ENCODE assay signal across 1 cellular context in the genomic region with DNA sequence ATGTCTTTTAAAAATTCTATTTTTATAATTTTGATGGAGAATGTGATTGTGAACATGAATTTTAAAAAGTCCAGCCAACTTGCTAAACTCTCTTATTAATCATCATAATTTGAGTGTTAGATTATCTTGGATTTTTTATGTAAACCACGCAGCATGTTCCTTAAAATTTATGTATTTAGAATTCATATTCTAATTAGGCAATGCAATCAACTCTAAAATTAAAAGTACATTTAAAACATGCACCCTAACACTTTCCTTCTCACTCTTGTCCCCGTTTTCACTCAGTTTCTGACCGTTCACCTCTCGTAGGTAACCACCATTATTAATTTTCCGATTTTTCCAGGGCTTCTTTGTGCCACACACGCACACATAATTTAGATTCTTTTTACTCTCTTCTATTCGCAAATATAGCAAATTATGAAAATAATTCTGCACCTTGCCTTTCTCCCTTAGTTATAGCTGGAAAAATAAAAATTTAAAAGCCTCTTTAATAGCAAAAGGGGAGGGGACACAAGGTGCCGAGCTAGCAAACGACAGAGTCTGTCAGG.
TF ChIP-seq lines count a peak whose summit lies in the region.

No MANE protein-coding gene starts in this region.

TF ChIP-seq in WTC11, 78 proteins besides CTCF, POLR2A, EP300 and RAD21 (continued from another document):
- TF ChIP-seq, protein P1, sequence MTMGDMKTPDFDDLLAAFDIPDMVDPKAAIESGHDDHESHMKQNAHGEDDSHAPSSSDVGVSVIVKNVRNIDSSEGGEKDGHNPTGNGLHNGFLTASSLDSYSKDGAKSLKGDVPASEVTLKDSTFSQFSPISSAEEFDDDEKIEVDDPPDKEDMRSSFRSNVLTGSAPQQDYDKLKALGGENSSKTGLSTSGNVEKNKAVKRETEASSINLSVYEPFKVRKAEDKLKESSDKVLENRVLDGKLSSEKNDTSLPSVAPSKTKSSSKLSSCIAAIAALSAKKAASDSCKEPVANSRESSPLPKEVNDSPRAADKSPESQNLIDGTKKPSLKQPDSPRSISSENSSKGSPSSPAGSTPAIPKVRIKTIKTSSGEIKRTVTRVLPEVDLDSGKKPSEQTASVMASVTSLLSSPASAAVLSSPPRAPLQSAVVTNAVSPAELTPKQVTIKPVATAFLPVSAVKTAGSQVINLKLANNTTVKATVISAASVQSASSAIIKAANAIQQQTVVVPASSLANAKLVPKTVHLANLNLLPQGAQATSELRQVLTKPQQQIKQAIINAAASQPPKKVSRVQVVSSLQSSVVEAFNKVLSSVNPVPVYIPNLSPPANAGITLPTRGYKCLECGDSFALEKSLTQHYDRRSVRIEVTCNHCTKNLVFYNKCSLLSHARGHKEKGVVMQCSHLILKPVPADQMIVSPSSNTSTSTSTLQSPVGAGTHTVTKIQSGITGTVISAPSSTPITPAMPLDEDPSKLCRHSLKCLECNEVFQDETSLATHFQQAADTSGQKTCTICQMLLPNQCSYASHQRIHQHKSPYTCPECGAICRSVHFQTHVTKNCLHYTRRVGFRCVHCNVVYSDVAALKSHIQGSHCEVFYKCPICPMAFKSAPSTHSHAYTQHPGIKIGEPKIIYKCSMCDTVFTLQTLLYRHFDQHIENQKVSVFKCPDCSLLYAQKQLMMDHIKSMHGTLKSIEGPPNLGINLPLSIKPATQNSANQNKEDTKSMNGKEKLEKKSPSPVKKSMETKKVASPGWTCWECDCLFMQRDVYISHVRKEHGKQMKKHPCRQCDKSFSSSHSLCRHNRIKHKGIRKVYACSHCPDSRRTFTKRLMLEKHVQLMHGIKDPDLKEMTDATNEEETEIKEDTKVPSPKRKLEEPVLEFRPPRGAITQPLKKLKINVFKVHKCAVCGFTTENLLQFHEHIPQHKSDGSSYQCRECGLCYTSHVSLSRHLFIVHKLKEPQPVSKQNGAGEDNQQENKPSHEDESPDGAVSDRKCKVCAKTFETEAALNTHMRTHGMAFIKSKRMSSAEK (CRISPR knock-in tag; IDR thresholded peaks at IDR 0.05; ENCODE audit: borderline replicate concordance): no peak
- TF ChIP-seq, protein P2, sequence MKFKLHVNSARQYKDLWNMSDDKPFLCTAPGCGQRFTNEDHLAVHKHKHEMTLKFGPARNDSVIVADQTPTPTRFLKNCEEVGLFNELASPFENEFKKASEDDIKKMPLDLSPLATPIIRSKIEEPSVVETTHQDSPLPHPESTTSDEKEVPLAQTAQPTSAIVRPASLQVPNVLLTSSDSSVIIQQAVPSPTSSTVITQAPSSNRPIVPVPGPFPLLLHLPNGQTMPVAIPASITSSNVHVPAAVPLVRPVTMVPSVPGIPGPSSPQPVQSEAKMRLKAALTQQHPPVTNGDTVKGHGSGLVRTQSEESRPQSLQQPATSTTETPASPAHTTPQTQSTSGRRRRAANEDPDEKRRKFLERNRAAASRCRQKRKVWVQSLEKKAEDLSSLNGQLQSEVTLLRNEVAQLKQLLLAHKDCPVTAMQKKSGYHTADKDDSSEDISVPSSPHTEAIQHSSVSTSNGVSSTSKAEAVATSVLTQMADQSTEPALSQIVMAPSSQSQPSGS (CRISPR knock-in tag; IDR thresholded peaks at IDR 0.05; ENCODE audit: borderline replicate concordance, low read depth): no peak
- TF ChIP-seq TEAD4 (CRISPR knock-in tag; IDR thresholded peaks at IDR 0.05): no peak
- TF ChIP-seq, protein P3, sequence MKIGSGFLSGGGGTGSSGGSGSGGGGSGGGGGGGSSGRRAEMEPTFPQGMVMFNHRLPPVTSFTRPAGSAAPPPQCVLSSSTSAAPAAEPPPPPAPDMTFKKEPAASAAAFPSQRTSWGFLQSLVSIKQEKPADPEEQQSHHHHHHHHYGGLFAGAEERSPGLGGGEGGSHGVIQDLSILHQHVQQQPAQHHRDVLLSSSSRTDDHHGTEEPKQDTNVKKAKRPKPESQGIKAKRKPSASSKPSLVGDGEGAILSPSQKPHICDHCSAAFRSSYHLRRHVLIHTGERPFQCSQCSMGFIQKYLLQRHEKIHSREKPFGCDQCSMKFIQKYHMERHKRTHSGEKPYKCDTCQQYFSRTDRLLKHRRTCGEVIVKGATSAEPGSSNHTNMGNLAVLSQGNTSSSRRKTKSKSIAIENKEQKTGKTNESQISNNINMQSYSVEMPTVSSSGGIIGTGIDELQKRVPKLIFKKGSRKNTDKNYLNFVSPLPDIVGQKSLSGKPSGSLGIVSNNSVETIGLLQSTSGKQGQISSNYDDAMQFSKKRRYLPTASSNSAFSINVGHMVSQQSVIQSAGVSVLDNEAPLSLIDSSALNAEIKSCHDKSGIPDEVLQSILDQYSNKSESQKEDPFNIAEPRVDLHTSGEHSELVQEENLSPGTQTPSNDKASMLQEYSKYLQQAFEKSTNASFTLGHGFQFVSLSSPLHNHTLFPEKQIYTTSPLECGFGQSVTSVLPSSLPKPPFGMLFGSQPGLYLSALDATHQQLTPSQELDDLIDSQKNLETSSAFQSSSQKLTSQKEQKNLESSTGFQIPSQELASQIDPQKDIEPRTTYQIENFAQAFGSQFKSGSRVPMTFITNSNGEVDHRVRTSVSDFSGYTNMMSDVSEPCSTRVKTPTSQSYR (CRISPR knock-in tag; IDR thresholded peaks at IDR 0.05): no peak
- TF ChIP-seq, protein P4, sequence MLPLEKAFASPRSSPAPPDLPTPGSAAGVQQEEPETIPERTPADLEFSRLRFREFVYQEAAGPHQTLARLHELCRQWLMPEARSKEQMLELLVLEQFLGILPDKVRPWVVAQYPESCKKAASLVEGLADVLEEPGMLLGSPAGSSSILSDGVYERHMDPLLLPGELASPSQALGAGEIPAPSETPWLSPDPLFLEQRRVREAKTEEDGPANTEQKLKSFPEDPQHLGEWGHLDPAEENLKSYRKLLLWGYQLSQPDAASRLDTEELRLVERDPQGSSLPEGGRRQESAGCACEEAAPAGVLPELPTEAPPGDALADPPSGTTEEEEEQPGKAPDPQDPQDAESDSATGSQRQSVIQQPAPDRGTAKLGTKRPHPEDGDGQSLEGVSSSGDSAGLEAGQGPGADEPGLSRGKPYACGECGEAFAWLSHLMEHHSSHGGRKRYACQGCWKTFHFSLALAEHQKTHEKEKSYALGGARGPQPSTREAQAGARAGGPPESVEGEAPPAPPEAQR (CRISPR knock-in tag; IDR thresholded peaks at IDR 0.05): no peak
- TF ChIP-seq TP53 (CRISPR knock-in tag; IDR thresholded peaks at IDR 0.05): no peak
- no peak for TF ChIP-seq ZNF396 (CRISPR knock-in tag; IDR thresholded peaks at IDR 0.05; ENCODE audit: borderline replicate concordance)
